ENCODE assay signal across 8 cellular contexts in genomic region chr10:51879238-51879637, GRCh38.
DNase-seq lines count a peak whose midpoint lies in the region; ATAC-seq and TF ChIP-seq lines count a peak whose summit lies in the region.

No MANE protein-coding gene starts in this region.

- peaks cover 4% of the 10 kb centered on the region for H3K4me1 Mint-ChIP-seq in nephron progenitor cell

- H3K4me3 Mint-ChIP-seq in nephron progenitor cell: no peak overlapping the region

- no peaks in the 10 kb centered on the region for H3K36me3 Mint-ChIP-seq in nephron progenitor cell (ENCODE audit: low read depth)

- no peak overlapping the region for H3K27ac Mint-ChIP-seq in nephron progenitor cell

- in situ Hi-C loops in astrocyte of the cerebellum (cut with HindIII; ENCODE audit: low sequenced_read_pairs): no loop called here

- TF ChIP-seq CTCF in astrocyte of the cerebellum (IDR thresholded peaks at IDR 0.05; ENCODE audit: low read depth, low read length, missing control alignments) (no peak), nephron progenitor cell (IDR thresholded peaks at IDR 0.05) (no peak)

- no peak overlapping the region for H3K4me3 ChIP-seq in astrocyte of the cerebellum (ENCODE audit: low read depth, low read length)

- no peaks in the 10 kb centered on the region for H3K27me3 Mint-ChIP-seq in nephron progenitor cell (ENCODE audit: low read depth, poor library complexity)

- peaks cover 4% of the 10 kb centered on the region for H3K9me3 Mint-ChIP-seq in nephron progenitor cell

- ATAC-seq in GM21390 (IDR thresholded peaks at IDR 0.05; ENCODE audit: unreplicated experiment) (peak; percentile 92), HG03571 (IDR thresholded peaks at IDR 0.05; ENCODE audit: unreplicated experiment) (peak; percentile 84)

- peak; percentile 82 for DNase-seq in ELR (ENCODE audit: low read depth)
- DNase-seq in astrocyte of the cerebellum (ENCODE audit: low read depth): peak; percentile 80
- peak; percentile 30 for DNase-seq in medulla oblongata (ENCODE audit: extremely low spot score)
- DNase-seq in nephron progenitor cell: no peak
- DNase-seq in NCI-H345 (lab: John Stamatoyannopoulos, UW): no peak
- no peak for DNase-seq in 8988T

Comparison
In these comparisons a context has a peak if more than half of its experiments do, and no peak if none do; other contexts are left out.
1. DNase-seq: peak in ELR (single experiment), astrocyte of the cerebellum (single experiment) and medulla oblongata (single experiment); none in nephron progenitor cell (single experiment), NCI-H345 (single experiment) and 8988T (single experiment).